In genomic region chr2:32721376-32721775, GRCh38 we compare ENCODE assay signal across 29 cellular contexts.
"Had no signal": no experiment of that assay in that cellular context is flagged by ENCODE, and none has a peak within 500 bp of the region (broad histone marks: within the 10 kb centered on the region; RNA-seq: fewer than 3 reads in every experiment).

No MANE protein-coding gene starts in this region.

- H3K27ac ChIP-seq: adrenal gland, brain microvascular endothelial cell, PC-9, SJSA1, VCaP had no signal

- H3K9me3 ChIP-seq: adrenal gland, SJSA1, SK-N-SH had no signal

- H3K27me3 ChIP-seq: adrenal gland, brain microvascular endothelial cell, SJSA1 had no signal

- H3K36me3 ChIP-seq: adrenal gland, brain microvascular endothelial cell, SJSA1 had no signal

- ATAC-seq: activated naive CD4-positive, alpha-beta T cell treated with anti-CD3 and anti-CD28 coated beads, Interleukin-2, amount 50 U/mL, for 72 hours; activated T-cell treated with anti-CD3 and anti-CD28 coated beads, Interleukin-2, amount 50 U/mL, for 4 hours had no signal

- H3K4me1 ChIP-seq: SJSA1 had no signal

- H3K4me3 ChIP-seq: adrenal gland, PC-9, SJSA1 had no signal

- DNase-seq: activated B cell treated with CpG ODN at 0.5 μM for 24 hours; activated CD4-positive, alpha-beta memory T cell treated with anti-CD3 and anti-CD28 coated beads for 36 hours; activated CD4-positive, alpha-beta T cell treated with anti-CD3 and anti-CD28 coated beads for 4 hours; activated CD4-positive, alpha-beta T cell treated with anti-CD3 and anti-CD28 coated beads, Interleukin-2, amount 50 U/mL, for 1 hour; activated CD4-positive, CD25-positive, alpha-beta regulatory T cell treated with anti-CD3 and anti-CD28 coated beads, Interleukin-2, amount 50 U/mL, for 72 hours; activated CD8-positive, alpha-beta memory T cell treated with anti-CD3 and anti-CD28 coated beads, Interleukin-2, amount 50 U/mL, for 4 hours; activated gamma-delta T cell treated with Interleukin-2 at 50 U/mL for 16 hours; activated naive CD4-positive, alpha-beta T cell treated with anti-CD3 and anti-CD28 coated beads for 36 hours; activated T-cell treated with anti-CD3 and anti-CD28 coated beads for 4 hours; activated T-cell treated with anti-CD3 and anti-CD28 coated beads, Interleukin-2, amount 50 U/mL, for 4 hours; adrenal gland; anterior cingulate cortex; brain microvascular endothelial cell; NCI-H1092 treated with DMSO at 0.1 percent for 48 hours; NCI-H146; NCI-H187; NCI-H2029 treated with DMSO at 0.1 percent for 48 hours; NCI-H2107; NCI-H2171; NCI-H510A; NCI-H526; NCI-H748 treated with DMSO at 0.1 percent for 48 hours; NK-92 treated with Interleukin-12 subunit alpha and Interleukin-12 subunit beta, amount 100 ng/mL, for 24 hours; PC-9; SHP77 treated with DMSO at 0.1 percent for 48 hours; SK-N-SH had no signal
